Comparison of ENCODE assay signal across 1 cellular context in genomic region chr20:36527331-36528125, GRCh38.
TF ChIP-seq lines count a peak whose summit lies in the region.

No MANE protein-coding gene starts in this region.

TF ChIP-seq in WTC11, 78 proteins besides CTCF, POLR2A, EP300 and RAD21 (continued from another document):
- TF ChIP-seq ESRRA (CRISPR knock-in tag; IDR thresholded peaks at IDR 0.05; ENCODE audit: borderline replicate concordance) = no peak
- no peak for TF ChIP-seq MAX (CRISPR knock-in tag; IDR thresholded peaks at IDR 0.05)
- TF ChIP-seq, protein P1, sequence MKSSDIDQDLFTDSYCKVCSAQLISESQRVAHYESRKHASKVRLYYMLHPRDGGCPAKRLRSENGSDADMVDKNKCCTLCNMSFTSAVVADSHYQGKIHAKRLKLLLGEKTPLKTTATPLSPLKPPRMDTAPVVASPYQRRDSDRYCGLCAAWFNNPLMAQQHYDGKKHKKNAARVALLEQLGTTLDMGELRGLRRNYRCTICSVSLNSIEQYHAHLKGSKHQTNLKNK (CRISPR knock-in tag; IDR thresholded peaks at IDR 0.05) = no peak
- no peak for TF ChIP-seq NFYB (CRISPR knock-in tag; conservative IDR thresholded peaks at IDR 0.05; ENCODE audit: low read depth)
- TF ChIP-seq ELF4 (CRISPR knock-in tag; IDR thresholded peaks at IDR 0.05; ENCODE audit: low read depth) = no peak
- TF ChIP-seq ZNF532 (CRISPR knock-in tag; IDR thresholded peaks at IDR 0.05; ENCODE audit: borderline replicate concordance) = no peak
- no peak for TF ChIP-seq JUN (CRISPR knock-in tag; IDR thresholded peaks at IDR 0.05)
- TF ChIP-seq, protein P2, sequence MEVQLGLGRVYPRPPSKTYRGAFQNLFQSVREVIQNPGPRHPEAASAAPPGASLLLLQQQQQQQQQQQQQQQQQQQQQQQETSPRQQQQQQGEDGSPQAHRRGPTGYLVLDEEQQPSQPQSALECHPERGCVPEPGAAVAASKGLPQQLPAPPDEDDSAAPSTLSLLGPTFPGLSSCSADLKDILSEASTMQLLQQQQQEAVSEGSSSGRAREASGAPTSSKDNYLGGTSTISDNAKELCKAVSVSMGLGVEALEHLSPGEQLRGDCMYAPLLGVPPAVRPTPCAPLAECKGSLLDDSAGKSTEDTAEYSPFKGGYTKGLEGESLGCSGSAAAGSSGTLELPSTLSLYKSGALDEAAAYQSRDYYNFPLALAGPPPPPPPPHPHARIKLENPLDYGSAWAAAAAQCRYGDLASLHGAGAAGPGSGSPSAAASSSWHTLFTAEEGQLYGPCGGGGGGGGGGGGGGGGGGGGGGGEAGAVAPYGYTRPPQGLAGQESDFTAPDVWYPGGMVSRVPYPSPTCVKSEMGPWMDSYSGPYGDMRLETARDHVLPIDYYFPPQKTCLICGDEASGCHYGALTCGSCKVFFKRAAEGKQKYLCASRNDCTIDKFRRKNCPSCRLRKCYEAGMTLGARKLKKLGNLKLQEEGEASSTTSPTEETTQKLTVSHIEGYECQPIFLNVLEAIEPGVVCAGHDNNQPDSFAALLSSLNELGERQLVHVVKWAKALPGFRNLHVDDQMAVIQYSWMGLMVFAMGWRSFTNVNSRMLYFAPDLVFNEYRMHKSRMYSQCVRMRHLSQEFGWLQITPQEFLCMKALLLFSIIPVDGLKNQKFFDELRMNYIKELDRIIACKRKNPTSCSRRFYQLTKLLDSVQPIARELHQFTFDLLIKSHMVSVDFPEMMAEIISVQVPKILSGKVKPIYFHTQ (CRISPR knock-in tag; IDR thresholded peaks at IDR 0.05) = no peak
